In the genomic region with DNA sequence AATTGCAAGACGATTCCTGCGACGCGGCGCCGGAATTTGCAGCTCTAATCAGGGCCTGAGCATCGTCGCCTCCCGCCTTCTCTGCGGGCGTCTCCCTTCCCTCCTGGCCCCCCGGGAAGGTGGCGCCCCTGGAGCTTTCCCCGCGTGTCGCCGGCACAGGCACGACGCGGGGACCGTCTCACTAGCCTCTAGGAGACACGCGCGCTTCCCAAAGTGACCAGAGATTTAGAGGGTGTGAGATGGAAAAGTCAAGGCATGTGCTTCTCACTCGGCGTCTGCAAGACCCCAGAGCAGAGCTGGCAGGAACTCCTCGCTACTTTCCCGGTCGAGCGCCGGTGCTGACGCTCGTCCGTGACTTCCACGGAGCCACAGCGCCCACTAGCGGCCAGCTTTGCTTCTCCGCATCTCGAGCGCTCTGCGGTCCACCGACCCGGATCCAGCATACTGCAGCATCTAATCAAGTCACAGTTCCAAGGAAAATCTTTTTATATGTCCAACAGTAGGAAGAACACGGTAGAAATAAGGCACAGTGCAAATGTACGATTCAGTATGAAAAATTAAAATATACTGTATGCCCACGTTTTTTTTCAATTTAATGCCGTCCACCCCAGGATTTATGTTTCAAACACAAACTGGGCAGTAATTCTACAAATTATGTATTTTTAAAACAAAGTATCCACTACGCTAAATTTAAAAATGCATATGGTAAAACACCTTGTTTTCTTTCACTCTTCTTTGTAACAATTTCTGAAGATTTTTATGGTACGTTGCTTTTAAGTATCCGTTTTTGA, we compare ENCODE assay signal across 8 cellular contexts. TPM values are rescaled to one million over a fixed set of nuclear protein-coding genes. Genes with fewer than 3 reads are reported as not detected.
DNase-seq lines count a peak whose midpoint lies in the region; ATAC-seq and TF ChIP-seq lines count a peak whose summit lies in the region.

No MANE protein-coding gene starts in this region.

- intact Hi-C loops in adrenal gland (cut with DNase I), result loop anchor here (5.0 to 10.0 kb wide), 2 partner anchors 78 to 81 kb away; no protein-coding TSS in a partner anchor
- intact Hi-C loops in left cardiac atrium (cut with DNase I), result loop anchor here (2.0 to 10.0 kb wide), 4 partner anchors 84 to 1962 kb away; no protein-coding TSS in a partner anchor
- intact Hi-C loops in prostate gland (cut with DNase I), result loop anchor here (10.0 kb wide), 2 partner anchors 378 to 598 kb away; no protein-coding TSS in a partner anchor

- no peaks in the 10 kb centered on the region for H3K9me3 ChIP-seq in adrenal gland (replicated peaks in 1 of 3)
- no peaks in the 10 kb centered on the region for H3K9me3 ChIP-seq in prostate gland

- H3K27me3 Mint-ChIP-seq in T-cell, result peaks cover 19 to 28% of the 10 kb centered on the region in 2 donors

- ATAC-seq in T-cell (replicated peaks in 1 of 4) (peak; percentile 38 to 53 (median 42)), left cardiac atrium (peak; percentile 71 to 74)

- H3K27ac ChIP-seq in adrenal gland, result peak overlapping the region in 3 of 5 donors; percentile 43 to 66 (median 59)
- peak overlapping the region; percentile 43 to 57 for H3K27ac ChIP-seq in prostate gland

- no peak for TF ChIP-seq POLR2A in NB4 (IDR thresholded peaks at IDR 0.05; ENCODE audit: extremely low read depth, insufficient read length)
- TF ChIP-seq POLR2A in adrenal gland (IDR thresholded peaks at IDR 0.05), result no peak
- no peak for TF ChIP-seq POLR2A in prostate gland (IDR thresholded peaks at IDR 0.05)

- H3K9me3 Mint-ChIP-seq in T-cell, result no peaks in the 10 kb centered on the region

- H3K4me3 Mint-ChIP-seq in T-cell, result peak overlapping the region; percentile 89 to 90 (median 90)

- peak overlapping the region; percentile 18 to 66 for H3K27ac Mint-ChIP-seq in T-cell

- peaks cover 4% of the 10 kb centered on the region for H3K36me3 Mint-ChIP-seq in T-cell

- 4 to 16% (median 6%) methylated on average over 15 to 50 of the region's 50 CpGs for WGBS in adrenal gland, 4 donors
- 6% methylated on average over 50 of the region's 50 CpGs for WGBS in prostate gland

- H3K4me3 ChIP-seq in GM08714 (ENCODE audit: low read length), result peak overlapping the region; percentile 47; the same call in 1 of the 2 replicates
- H3K4me3 ChIP-seq in NB4 (ENCODE audit: low read depth, low read length), result no peak overlapping the region
- peak overlapping the region in 3 of 4 donors; percentile 40 to 73 (median 62) for H3K4me3 ChIP-seq in adrenal gland
- H3K4me3 ChIP-seq in prostate gland, result peak overlapping the region; percentile 64 to 69

- H3K4me1 Mint-ChIP-seq in T-cell, result peaks cover 21 to 25% (median 21%) of the 10 kb centered on the region in 3 donors

- H3K36me3 ChIP-seq in adrenal gland (replicated peaks in 1 of 2), result no peaks in the 10 kb centered on the region
- H3K36me3 ChIP-seq in prostate gland, result no peaks in the 10 kb centered on the region

- TF ChIP-seq CTCF in NB4 (IDR thresholded peaks at IDR 0.05; ENCODE audit: low read depth, low read length) (peak; percentile 96), adrenal gland (IDR thresholded peaks at IDR 0.05) (peak; percentile 85 to 98 (median 94)), prostate gland (IDR thresholded peaks at IDR 0.05) (peak; percentile 91 to 95 (median 94))

- CTCF ChIA-PET in HEK293T (lab: Yijun Ruan, JAX), result interaction anchor here (0.5 to 1.4 kb wide), 6 partner anchors 9 to 628 kb away, joined by 3 to 6 read pairs (median 3); no protein-coding TSS in a partner anchor
- CTCF ChIA-PET in T-cell (lab: Charles Lee), result interaction anchor here (0.6 to 2.4 kb wide), 16 partner anchors 9 to 1965 kb away, joined by 3 to 11 read pairs (median 4); a partner anchor contains a TSS

- DNase-seq in HEK293T (ENCODE audit: extremely low spot score) (peak; percentile 57), NB4 (ENCODE audit: low read depth) (peak; percentile 87), T-cell (peak; percentile 52 to 91 (median 82)), adrenal gland (peak; percentile 76 to 95 (median 92)), left cardiac atrium (peak; percentile 93), prostate gland (ENCODE audit: low spot score) (peak; percentile 87), ureter (ENCODE audit: low spot score) (peak; percentile 90)

- H3K4me1 ChIP-seq in adrenal gland (replicated peaks in 1 of 2) (peaks cover 14 to 29% of the 10 kb centered on the region in 2 donors), prostate gland (replicated peaks) (no peaks in the 10 kb centered on the region)

- H3K27me3 ChIP-seq in adrenal gland (peaks cover 9% of the 10 kb centered on the region), prostate gland (replicated peaks; ENCODE audit: insufficient read depth) (no peaks in the 10 kb centered on the region)

- POLR2A ChIA-PET in HEK293T (lab: Yijun Ruan, JAX) (interaction anchor here (1.0 to 1.5 kb wide), 2 partner anchors 28 to 32 kb away, joined by 3 read pairs; a partner anchor contains a TSS), T-cell (lab: Charles Lee) (no interaction called here)

TF ChIP-seq in HEK293T, 16 proteins besides CTCF, POLR2A, EP300 and RAD21:
- no peak for TF ChIP-seq CTBP1 (IDR thresholded peaks at IDR 0.05; ENCODE audit: borderline replicate concordance)
- TF ChIP-seq L3MBTL2 (conservative IDR thresholded peaks at IDR 0.05), result peak; percentile 97
TF ChIP-seq in HEK293T: peak in this region for 1.

RNA-seq across cellular contexts. Expression of a gene that starts 1.0 kb away (rescaled TPM):
- total RNA-seq in T-cell, result under 1 TPM; 0.18 to 0.47 (median 0.33) TPM
- 10 to 100 TPM; 10.4 to 21.4 (median 13.6) TPM for total RNA-seq in adrenal gland
- polyA plus RNA-seq in adrenal gland, result 1 to 10 TPM; 5.2 to 9.3 (median 6.6) TPM
- total RNA-seq in left cardiac atrium, result 10 to 100 TPM in 1 of 2 donors, 1 to 10 TPM in 1; 9.5 to 14.8 TPM
- total RNA-seq in prostate gland, result 10 to 100 TPM; 46.1 to 52.4 TPM
- 26.4 TPM for total RNA-seq in ureter

RNA-seq across cellular contexts. Expression of a gene that starts 31.5 kb away (rescaled TPM):
- 100 to 1,000 TPM; 158 to 197 (median 184) TPM for total RNA-seq in T-cell
- total RNA-seq in adrenal gland, result 100 to 1,000 TPM in 1 of 8 donors, 10 to 100 TPM in 7; 19.1 to 123 (median 52.6) TPM
- polyA plus RNA-seq in adrenal gland, result 100 to 1,000 TPM in 1 of 3 donors, 10 to 100 TPM in 2; 48.9 to 130 (median 84.1) TPM
- 10 to 100 TPM; 35.4 to 39.0 TPM for total RNA-seq in left cardiac atrium
- 10 to 100 TPM; 52.1 to 95.9 TPM for total RNA-seq in prostate gland
- total RNA-seq in ureter, result 112 TPM

Comparison
In these comparisons a context has a peak if more than half of its experiments do, and no peak if none do; other contexts are left out.
1. RNA of a gene that starts 1.0 kb away (total RNA-seq): 46.1 to 52.4 TPM in prostate gland, 26.4 TPM in ureter (single experiment), 9.5 to 14.8 TPM in left cardiac atrium and 10.4 to 21.4 TPM in adrenal gland; 0.18 to 0.47 TPM in T-cell; every median in the first group is over 4 times any median in the second.
2. Peak in every context shown above with its lines, with median percentiles within 50 percentile points of each other: DNase-seq and CTCF ChIP-seq.